Comparison of ENCODE assay signal across 20 cellular contexts in the genomic region with DNA sequence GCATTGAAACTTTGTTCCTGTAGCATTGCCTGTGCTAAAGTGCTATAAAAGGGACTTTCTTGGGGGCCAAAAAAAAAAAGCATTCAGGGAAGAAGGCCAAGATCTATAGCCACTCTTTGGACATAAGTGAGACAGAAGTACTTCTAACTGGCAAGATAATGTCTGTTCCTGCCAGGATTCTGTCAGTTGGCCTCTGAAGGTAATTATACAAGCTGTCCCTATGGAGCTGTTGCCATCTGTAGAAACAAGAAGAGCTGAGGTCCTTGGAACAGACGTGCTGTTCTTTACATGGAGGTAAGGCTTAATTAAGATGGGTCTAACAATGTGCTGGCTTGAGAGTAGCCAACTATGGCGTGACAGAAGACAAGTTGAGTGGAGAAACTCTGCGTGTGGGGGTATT. TPM values are rescaled to one million over a fixed set of nuclear protein-coding genes. Genes with fewer than 3 reads are reported as not detected.
DNase-seq lines count a peak whose midpoint lies in the region; ATAC-seq and TF ChIP-seq lines count a peak whose summit lies in the region.
"Had no signal": no experiment of that assay in that cellular context is flagged by ENCODE, and none has a peak within 500 bp of the region (broad histone marks: within the 10 kb centered on the region; RNA-seq: fewer than 3 reads in every experiment).

No MANE protein-coding gene starts in this region.

- peak overlapping the region; percentile 45 for H3K27ac ChIP-seq in right cardiac atrium (ENCODE audit: low read length)
- H3K27ac ChIP-seq: KMS-11 had no signal

- TF ChIP-seq CTCF in WTC11 (IDR thresholded peaks at IDR 0.05), result no peak

- H3K4me3 ChIP-seq in right cardiac atrium (ENCODE audit: low read length), result no peak overlapping the region

- no peak overlapping the region for H3K4me3 Mint-ChIP-seq in activated T-cell treated with anti-CD3 and anti-CD28 coated beads, Interleukin-2, amount 50 U/mL, for 24 hours
- no peak overlapping the region for H3K4me3 Mint-ChIP-seq in activated T-cell treated with anti-CD3 and anti-CD28 coated beads, Interleukin-2, amount 50 U/mL, for 4 hours
- H3K4me3 Mint-ChIP-seq in WTC11, result no peak overlapping the region
- H3K4me3 Mint-ChIP-seq: CD4-positive, alpha-beta T cell had no signal

- CTCF ChIA-PET in WTC11 (lab: Charles Lee), result no interaction called here

- H3K9me3 Mint-ChIP-seq in activated T-cell treated with anti-CD3 and anti-CD28 coated beads, Interleukin-2, amount 50 U/mL, for 24 hours, result no peaks in the 10 kb centered on the region
- H3K9me3 Mint-ChIP-seq in activated T-cell treated with anti-CD3 and anti-CD28 coated beads, Interleukin-2, amount 50 U/mL, for 4 hours, result no peaks in the 10 kb centered on the region
- H3K9me3 Mint-ChIP-seq in WTC11, result no peaks in the 10 kb centered on the region
- H3K9me3 Mint-ChIP-seq: CD4-positive, alpha-beta T cell had no signal

- DNase-seq in activated T-cell treated with anti-CD3 and anti-CD28 coated beads, Interleukin-2, amount 50 U/mL, for 24 hours, result no peak
- no peak for DNase-seq in activated T-cell treated with anti-CD3 and anti-CD28 coated beads, Interleukin-2, amount 50 U/mL, for 4 hours
- DNase-seq in DMS 273 (lab: John Stamatoyannopoulos, UW; ENCODE audit: unreplicated experiment), result peak; percentile 73
- DNase-seq in WTC11 (ENCODE audit: low spot score), result no peak
- DNase-seq in right cardiac atrium, result no peak
- DNase-seq in T-helper 1 cell, result no peak
- DNase-seq: Caco-2; CD4-positive, alpha-beta T cell; MV-4-11; NCI-H1694 treated with DMSO at 0.1 percent for 48 hours; NCI-H2107; NCI-H510A treated with DMSO at 0.1 percent for 48 hours; NCI-H774; SHP77; SK-N-SH had no signal

- no peaks in the 10 kb centered on the region for H3K27me3 Mint-ChIP-seq in activated T-cell treated with anti-CD3 and anti-CD28 coated beads, Interleukin-2, amount 50 U/mL, for 24 hours
- no peaks in the 10 kb centered on the region for H3K27me3 Mint-ChIP-seq in activated T-cell treated with anti-CD3 and anti-CD28 coated beads, Interleukin-2, amount 50 U/mL, for 4 hours (ENCODE audit: low read depth)
- no peaks in the 10 kb centered on the region for H3K27me3 Mint-ChIP-seq in WTC11 (ENCODE audit: low read depth)
- H3K27me3 Mint-ChIP-seq: CD4-positive, alpha-beta T cell had no signal

- H3K27ac Mint-ChIP-seq in activated T-cell treated with anti-CD3 and anti-CD28 coated beads, Interleukin-2, amount 50 U/mL, for 24 hours, result peak overlapping the region; percentile 13
- H3K27ac Mint-ChIP-seq in WTC11, result peak overlapping the region; percentile 73; the same call in 1 of the 2 replicates
- H3K27ac Mint-ChIP-seq: CD4-positive, alpha-beta T cell had no signal

- no peak for ATAC-seq in activated T-cell treated with anti-CD3 and anti-CD28 coated beads, Interleukin-2, amount 50 U/mL, for 4 hours
- ATAC-seq in WTC11 (no peak), right cardiac atrium (peak in 1 of 2 donors; percentile 69), GM19351 (IDR thresholded peaks at IDR 0.05; ENCODE audit: unreplicated experiment) (no peak), GM21825 (IDR thresholded peaks at IDR 0.05; ENCODE audit: unreplicated experiment) (no peak)
- ATAC-seq: HepG2 had no signal

- intact Hi-C loops in right cardiac atrium (cut with DNase I), result no loop called here

- WGBS in right cardiac atrium, result 69% methylated on average over 3 of the region's 3 CpGs

- no peaks in the 10 kb centered on the region for H3K4me1 Mint-ChIP-seq in activated T-cell treated with anti-CD3 and anti-CD28 coated beads, Interleukin-2, amount 50 U/mL, for 24 hours (ENCODE audit: low read depth)
- H3K4me1 Mint-ChIP-seq in activated T-cell treated with anti-CD3 and anti-CD28 coated beads, Interleukin-2, amount 50 U/mL, for 4 hours (ENCODE audit: low read depth), result no peaks in the 10 kb centered on the region
- H3K4me1 Mint-ChIP-seq in WTC11, result no peaks in the 10 kb centered on the region

- H3K9me3 ChIP-seq in right cardiac atrium (ENCODE audit: control insufficient read depth, low read length), result no peaks in the 10 kb centered on the region
- H3K9me3 ChIP-seq: Caco-2, SK-N-SH had no signal

- H3K27me3 ChIP-seq in right cardiac atrium (ENCODE audit: control insufficient read depth, insufficient read depth), result no peaks in the 10 kb centered on the region

- peaks cover 97% of the 10 kb centered on the region for H3K36me3 Mint-ChIP-seq in activated T-cell treated with anti-CD3 and anti-CD28 coated beads, Interleukin-2, amount 50 U/mL, for 24 hours (ENCODE audit: low read depth)
- peaks cover 30% of the 10 kb centered on the region for H3K36me3 Mint-ChIP-seq in activated T-cell treated with anti-CD3 and anti-CD28 coated beads, Interleukin-2, amount 50 U/mL, for 4 hours (ENCODE audit: insufficient read depth)
- peaks cover 80% of the 10 kb centered on the region for H3K36me3 Mint-ChIP-seq in WTC11

- POLR2A ChIA-PET in WTC11 (lab: Charles Lee), result interaction anchor here (2.3 kb wide), 1 partner anchor 10 kb away, joined by 14 read pairs; the partner anchor contains the start of genes BRD8 and KIF20A

- H3K4me1 ChIP-seq in right cardiac atrium (ENCODE audit: control insufficient read depth, insufficient read depth, low read length), result no peaks in the 10 kb centered on the region
- H3K4me1 ChIP-seq: Caco-2 had no signal

TF ChIP-seq in WTC11, 78 proteins besides CTCF, POLR2A, EP300 and RAD21 (continues in another document):
- TF ChIP-seq JUN (CRISPR knock-in tag; IDR thresholded peaks at IDR 0.05) (no peak), FOXP4 (CRISPR knock-in tag; IDR thresholded peaks at IDR 0.05) (no peak), PRDM15 (CRISPR knock-in tag; IDR thresholded peaks at IDR 0.05) (no peak)

RNA-seq across cellular contexts. Expression of gene KIF20A, which starts 9.7 kb away (rescaled TPM):
- 1 to 10 TPM in 2 of 3 donors, under 1 TPM in 1; 0.76 to 1.5 (median 1.4) TPM for total RNA-seq in activated T-cell treated with anti-CD3 and anti-CD28 coated beads, Interleukin-2, amount 50 U/mL, for 4 hours
- total RNA-seq in WTC11 (2021) (66.9 to 81.9 TPM (median 68.0 TPM) in 3 replicates), right cardiac atrium (1 to 10 TPM in 2 of 4 donors, under 1 TPM in 1, not detected in 1; 0.71 to 1.7 (median 1.4) TPM)
- 0.18 TPM for polyA plus RNA-seq in right cardiac atrium
- total RNA-seq: CD4-positive, alpha-beta T cell had no signal

RNA-seq across cellular contexts. Expression of gene BRD8, which starts 10.2 kb away (rescaled TPM):
- total RNA-seq in activated T-cell treated with anti-CD3 and anti-CD28 coated beads, Interleukin-2, amount 50 U/mL, for 4 hours, result 10 to 100 TPM; 30.4 to 44.2 (median 39.3) TPM
- total RNA-seq in WTC11 (2021) (59.6 to 73.4 TPM (median 61.4 TPM) in 3 replicates), right cardiac atrium (10 to 100 TPM; 22.2 to 38.7 (median 31.6) TPM)
- polyA plus RNA-seq in right cardiac atrium, result 23.5 TPM

RNA-seq across cellular contexts. Expression of gene CDC23, which starts 24.5 kb away (rescaled TPM):
- total RNA-seq in activated T-cell treated with anti-CD3 and anti-CD28 coated beads, Interleukin-2, amount 50 U/mL, for 4 hours, result 10 to 100 TPM; 50.2 to 52.2 (median 51.7) TPM
- total RNA-seq in WTC11 (2021) (43.8 to 45.3 TPM (median 44.5 TPM) in 3 replicates), right cardiac atrium (10 to 100 TPM; 15.4 to 17.9 (median 17.4) TPM)
- 13.3 TPM for polyA plus RNA-seq in right cardiac atrium

RNA-seq across cellular contexts. Expression of gene NME5, which starts 49.4 kb away (rescaled TPM):
- not detected for total RNA-seq in activated T-cell treated with anti-CD3 and anti-CD28 coated beads, Interleukin-2, amount 50 U/mL, for 4 hours
- total RNA-seq in WTC11 (2021) (0.74 to 0.89 TPM in 2 of 3 replicates, not detected in the other), right cardiac atrium (1 to 10 TPM; 5.0 to 6.8 (median 6.1) TPM)
- 6.1 TPM for polyA plus RNA-seq in right cardiac atrium
- total RNA-seq: Caco-2; CD4-positive, alpha-beta T cell; OCI-LY7 had no signal
- polyA plus RNA-seq: HepG2 had no signal

Comparison
In these comparisons a context has a peak if more than half of its experiments do, and no peak if none do; other contexts are left out.
1. RNA of gene KIF20A, which starts 9.7 kb away (total RNA-seq): 66.9 to 81.9 TPM in WTC11; 0.76 to 1.5 TPM in activated T-cell treated with anti-CD3 and anti-CD28 coated beads, Interleukin-2, amount 50 U/mL, for 4 hours and 0.71 to 1.7 TPM in right cardiac atrium; every median in the first group is over 10 times any median in the second.